In genomic region chr10:92814790-92815189, GRCh38 we compare ENCODE assay signal across 1 cellular context.
TF ChIP-seq lines count a peak whose summit lies in the region.

No MANE protein-coding gene starts in this region.

TF ChIP-seq in H1, 55 proteins besides CTCF, POLR2A, EP300 and RAD21:
- TF ChIP-seq HDAC2 (IDR thresholded peaks at IDR 0.05; ENCODE audit: borderline replicate concordance in 1 of 2, low read depth in 2 of 2, low read length in 2 of 2) (no peak), SP4 (IDR thresholded peaks at IDR 0.05; ENCODE audit: low read length) (no peak), BACH1 (IDR thresholded peaks at IDR 0.05; ENCODE audit: low read length) (no peak), SAP30 (IDR thresholded peaks at IDR 0.05; ENCODE audit: insufficient read depth, insufficient replicate concordance, low read length) (no peak), YY1 (IDR thresholded peaks at IDR 0.05; ENCODE audit: low read depth, low read length) (no peak), TAF7 (optimal IDR thresholded peaks at IDR 0.05; ENCODE audit: borderline replicate concordance, low read depth, low read length) (no peak), PHF8 (conservative IDR thresholded peaks at IDR 0.05; ENCODE audit: low read depth, low read length) (no peak), JUND (IDR thresholded peaks at IDR 0.05; ENCODE audit: low read length) (no peak), SP1 (IDR thresholded peaks at IDR 0.05; ENCODE audit: low read depth, low read length) (no peak), CHD2 (IDR thresholded peaks at IDR 0.05; ENCODE audit: low read length) (no peak), NRF1 (IDR thresholded peaks at IDR 0.05; ENCODE audit: low read depth, low read length) (no peak), ZNF274 (IDR thresholded peaks at IDR 0.05; ENCODE audit: borderline replicate concordance, extremely low read depth, low read length) (no peak), CBX8 (IDR thresholded peaks at IDR 0.05; ENCODE audit: borderline replicate concordance, low read depth, low read length) (no peak), SP2 (IDR thresholded peaks at IDR 0.05; ENCODE audit: low read length) (no peak), RNF2 (IDR thresholded peaks at IDR 0.05; ENCODE audit: borderline replicate concordance, low read depth, low read length, missing control alignments, poor library complexity, severe bottlenecking) (no peak)
- TF ChIP-seq, protein P1, sequence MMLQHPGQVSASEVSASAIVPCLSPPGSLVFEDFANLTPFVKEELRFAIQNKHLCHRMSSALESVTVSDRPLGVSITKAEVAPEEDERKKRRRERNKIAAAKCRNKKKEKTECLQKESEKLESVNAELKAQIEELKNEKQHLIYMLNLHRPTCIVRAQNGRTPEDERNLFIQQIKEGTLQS (IDR thresholded peaks at IDR 0.05; ENCODE audit: insufficient read depth, low read depth, low read length): no peak
- TF ChIP-seq, protein P2, sequence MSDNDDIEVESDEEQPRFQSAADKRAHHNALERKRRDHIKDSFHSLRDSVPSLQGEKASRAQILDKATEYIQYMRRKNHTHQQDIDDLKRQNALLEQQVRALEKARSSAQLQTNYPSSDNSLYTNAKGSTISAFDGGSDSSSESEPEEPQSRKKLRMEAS (IDR thresholded peaks at IDR 0.05): no peak
